Comparison of ENCODE assay signal across 17 cellular contexts in the genomic region with DNA sequence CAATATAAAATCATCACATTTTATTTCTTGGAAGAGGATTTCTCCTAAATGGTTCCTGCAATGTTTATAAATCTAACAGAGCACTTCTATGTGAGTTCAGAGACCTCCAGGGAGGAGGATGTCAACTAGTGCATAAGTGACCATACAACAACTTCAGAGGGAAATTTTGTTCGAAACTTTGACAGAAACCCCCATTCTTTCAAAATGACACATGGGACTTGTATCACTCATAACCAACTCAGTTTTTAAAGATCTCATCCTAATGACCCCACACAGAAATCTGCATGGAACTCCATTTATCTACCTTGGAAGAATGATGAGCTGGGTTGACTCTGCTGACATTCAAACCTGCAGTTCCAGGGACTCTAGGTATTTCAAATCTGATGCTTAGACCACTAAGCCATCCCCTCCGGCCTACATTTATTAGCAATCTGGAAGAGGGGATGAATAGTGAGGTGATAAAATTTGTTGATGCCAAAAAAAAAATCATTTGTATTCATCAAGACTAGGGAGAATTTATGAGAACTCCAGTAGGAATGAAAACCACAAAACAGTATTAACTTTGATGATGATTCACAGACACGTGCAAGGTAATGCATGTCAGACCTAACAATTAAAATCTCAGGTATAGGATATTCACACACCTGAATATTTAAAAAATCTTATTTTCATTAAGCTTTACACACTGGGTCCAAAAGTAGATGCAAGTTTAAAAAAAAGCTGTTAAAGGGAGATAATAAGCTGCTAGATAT.
DNase-seq lines count a peak whose midpoint lies in the region; ATAC-seq and TF ChIP-seq lines count a peak whose summit lies in the region.
"Had no signal": no experiment of that assay in that cellular context is flagged by ENCODE, and none has a peak within 500 bp of the region (broad histone marks: within the 10 kb centered on the region; RNA-seq: fewer than 3 reads in every experiment).

No MANE protein-coding gene starts in this region.

- H3K4me3 ChIP-seq in GM06990 (replicated peaks; ENCODE audit: low read depth, low read length), result no peak overlapping the region
- H3K4me3 ChIP-seq: hepatocyte, tibial artery had no signal

- H3K27ac Mint-ChIP-seq in T-helper 2 cell treated with Interferon-gamma antibody and Interleukin-4, amounts not matched to agents 5 μg/mL and 100 μg/mL, for 36 hours, result no peak overlapping the region
- H3K27ac Mint-ChIP-seq: activated CD4-positive, alpha-beta memory T cell treated with anti-CD3 and anti-CD28 coated beads for 36 hours; activated naive CD4-positive, alpha-beta T cell treated with anti-CD3 and anti-CD28 coated beads, Interleukin-2, amount 10 ng/mL, durations not matched to agents 7 days and 5 days; T-helper 17 cell had no signal

- DNase-seq in GM06990 (ENCODE audit: extremely low read depth, insufficient read length) (peak; percentile 24), HPDE6-E6E7 (ENCODE audit: extremely low spot score) (no peak), hypothalamus (lab: John Stamatoyannopoulos, UW) (no peak), cerebellar nuclear complex (lab: John Stamatoyannopoulos, UW) (no peak)
- no peak for DNase-seq in T-helper 2 cell treated with Interferon-gamma antibody and Interleukin-4, amounts not matched to agents 5 μg/mL and 100 μg/mL, for 36 hours (ENCODE audit: low spot score)
- DNase-seq: activated CD4-positive, alpha-beta memory T cell treated with anti-CD3 and anti-CD28 coated beads for 36 hours; activated naive CD4-positive, alpha-beta T cell treated with anti-CD3 and anti-CD28 coated beads, Interleukin-2, amount 10 ng/mL, durations not matched to agents 7 days and 5 days; COR-L47; NCI-H1092 treated with DMSO at 0.1 percent for 48 hours; NCI-H446 treated with DMSO at 0.1 percent for 48 hours; T-helper 17 cell; tibial artery had no signal

- H3K27me3 ChIP-seq in GM06990 (replicated peaks; ENCODE audit: control insufficient read depth, insufficient read depth, low read length), result no peaks in the 10 kb centered on the region
- H3K27me3 ChIP-seq: hepatocyte, tibial artery had no signal

- H3K36me3 Mint-ChIP-seq in T-helper 2 cell treated with Interferon-gamma antibody and Interleukin-4, amounts not matched to agents 5 μg/mL and 100 μg/mL, for 36 hours (ENCODE audit: low read depth), result peaks cover 38% of the 10 kb centered on the region

- TF ChIP-seq CTCF in GM06990 (IDR thresholded peaks at IDR 0.05; ENCODE audit: insufficient read depth, low read length, poor library complexity, severe bottlenecking), result no peak

- H3K4me3 Mint-ChIP-seq in T-helper 2 cell treated with Interferon-gamma antibody and Interleukin-4, amounts not matched to agents 5 μg/mL and 100 μg/mL, for 36 hours, result no peak overlapping the region
- H3K4me3 Mint-ChIP-seq: activated CD4-positive, alpha-beta memory T cell treated with anti-CD3 and anti-CD28 coated beads for 36 hours; activated naive CD4-positive, alpha-beta T cell treated with anti-CD3 and anti-CD28 coated beads, Interleukin-2, amount 10 ng/mL, durations not matched to agents 7 days and 5 days; T-helper 17 cell had no signal

- no peaks in the 10 kb centered on the region for H3K9me3 Mint-ChIP-seq in T-helper 2 cell treated with Interferon-gamma antibody and Interleukin-4, amounts not matched to agents 5 μg/mL and 100 μg/mL, for 36 hours
- H3K9me3 Mint-ChIP-seq: activated CD4-positive, alpha-beta memory T cell treated with anti-CD3 and anti-CD28 coated beads for 36 hours; activated naive CD4-positive, alpha-beta T cell treated with anti-CD3 and anti-CD28 coated beads, Interleukin-2, amount 10 ng/mL, durations not matched to agents 7 days and 5 days had no signal

- no peaks in the 10 kb centered on the region for H3K27me3 Mint-ChIP-seq in T-helper 2 cell treated with Interferon-gamma antibody and Interleukin-4, amounts not matched to agents 5 μg/mL and 100 μg/mL, for 36 hours (ENCODE audit: low read depth)
- H3K27me3 Mint-ChIP-seq: activated CD4-positive, alpha-beta memory T cell treated with anti-CD3 and anti-CD28 coated beads for 36 hours; activated naive CD4-positive, alpha-beta T cell treated with anti-CD3 and anti-CD28 coated beads, Interleukin-2, amount 10 ng/mL, durations not matched to agents 7 days and 5 days; T-helper 17 cell had no signal

- peaks cover 7% of the 10 kb centered on the region for H3K36me3 ChIP-seq in GM06990 (ENCODE audit: control insufficient read depth, insufficient read depth, low read length)

- H3K4me1 Mint-ChIP-seq in T-helper 2 cell treated with Interferon-gamma antibody and Interleukin-4, amounts not matched to agents 5 μg/mL and 100 μg/mL, for 36 hours (ENCODE audit: low read depth), result no peaks in the 10 kb centered on the region
- H3K4me1 Mint-ChIP-seq: activated naive CD4-positive, alpha-beta T cell treated with anti-CD3 and anti-CD28 coated beads, Interleukin-2, amount 10 ng/mL, durations not matched to agents 7 days and 5 days; T-helper 17 cell had no signal

- ATAC-seq in GM19025 (IDR thresholded peaks at IDR 0.05; ENCODE audit: low read depth, unreplicated experiment) (peak; percentile 98), GM21825 (IDR thresholded peaks at IDR 0.05; ENCODE audit: unreplicated experiment) (peak; percentile 69), HG03432 (IDR thresholded peaks at IDR 0.05; ENCODE audit: unreplicated experiment) (peak; percentile 92)
- ATAC-seq: Panc1, T-helper 17 cell had no signal
